In the genomic region with DNA sequence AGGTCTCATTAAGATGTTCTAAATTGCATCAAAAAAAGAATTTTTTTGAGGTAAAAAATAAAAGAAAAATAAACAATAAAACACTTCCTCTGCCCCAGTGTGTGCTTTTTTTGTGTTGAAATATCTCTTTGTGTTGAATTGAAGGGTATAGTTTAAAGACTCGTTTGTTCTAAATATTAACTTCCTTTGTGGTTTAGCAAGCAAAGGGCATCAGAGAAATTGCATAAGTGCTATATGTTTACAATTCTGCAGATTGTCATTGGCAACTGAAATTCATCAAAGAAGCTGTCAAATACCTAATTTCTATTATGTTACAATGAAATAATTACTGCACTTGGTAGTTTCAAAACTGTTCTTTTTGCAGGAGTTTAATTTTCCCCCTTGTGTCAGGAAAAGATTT, we compare ENCODE assay signal across 1 cellular context.
TF ChIP-seq lines count a peak whose summit lies in the region.

No MANE protein-coding gene starts in this region.

TF ChIP-seq in HepG2, 621 proteins besides CTCF, POLR2A, EP300 and RAD21 (continued from another document):
- TF ChIP-seq, protein P1, sequence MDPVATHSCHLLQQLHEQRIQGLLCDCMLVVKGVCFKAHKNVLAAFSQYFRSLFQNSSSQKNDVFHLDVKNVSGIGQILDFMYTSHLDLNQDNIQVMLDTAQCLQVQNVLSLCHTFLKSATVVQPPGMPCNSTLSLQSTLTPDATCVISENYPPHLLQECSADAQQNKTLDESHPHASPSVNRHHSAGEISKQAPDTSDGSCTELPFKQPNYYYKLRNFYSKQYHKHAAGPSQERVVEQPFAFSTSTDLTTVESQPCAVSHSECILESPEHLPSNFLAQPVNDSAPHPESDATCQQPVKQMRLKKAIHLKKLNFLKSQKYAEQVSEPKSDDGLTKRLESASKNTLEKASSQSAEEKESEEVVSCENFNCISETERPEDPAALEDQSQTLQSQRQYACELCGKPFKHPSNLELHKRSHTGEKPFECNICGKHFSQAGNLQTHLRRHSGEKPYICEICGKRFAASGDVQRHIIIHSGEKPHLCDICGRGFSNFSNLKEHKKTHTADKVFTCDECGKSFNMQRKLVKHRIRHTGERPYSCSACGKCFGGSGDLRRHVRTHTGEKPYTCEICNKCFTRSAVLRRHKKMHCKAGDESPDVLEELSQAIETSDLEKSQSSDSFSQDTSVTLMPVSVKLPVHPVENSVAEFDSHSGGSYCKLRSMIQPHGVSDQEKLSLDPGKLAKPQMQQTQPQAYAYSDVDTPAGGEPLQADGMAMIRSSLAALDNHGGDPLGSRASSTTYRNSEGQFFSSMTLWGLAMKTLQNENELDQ (CRISPR knock-in tag; IDR thresholded peaks at IDR 0.05; ENCODE audit: borderline replicate concordance), result no peak
- TF ChIP-seq ZNF256 (CRISPR knock-in tag; conservative IDR thresholded peaks at IDR 0.05), result no peak
- TF ChIP-seq, protein P2, sequence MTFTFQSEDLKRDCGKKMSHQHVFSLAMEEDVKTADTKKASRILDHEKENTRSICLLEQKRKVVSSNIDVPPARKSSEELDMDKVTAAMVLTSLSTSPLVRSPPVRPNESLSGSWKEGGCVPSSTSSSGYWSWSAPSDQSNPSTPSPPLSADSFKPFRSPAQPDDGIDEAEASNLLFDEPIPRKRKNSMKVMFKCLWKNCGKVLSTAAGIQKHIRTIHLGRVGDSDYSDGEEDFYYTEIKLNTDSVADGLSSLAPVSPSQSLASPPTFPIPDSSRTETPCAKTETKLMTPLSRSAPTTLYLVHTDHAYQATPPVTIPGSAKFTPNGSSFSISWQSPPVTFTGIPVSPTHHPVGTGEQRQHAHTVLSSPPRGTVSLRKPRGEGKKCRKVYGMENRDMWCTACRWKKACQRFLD (CRISPR knock-in tag; IDR thresholded peaks at IDR 0.05; ENCODE audit: borderline replicate concordance), result no peak
- no peak for TF ChIP-seq ZNF350 (CRISPR knock-in tag; IDR thresholded peaks at IDR 0.05; ENCODE audit: borderline replicate concordance, low read depth)
- TF ChIP-seq, protein P3, sequence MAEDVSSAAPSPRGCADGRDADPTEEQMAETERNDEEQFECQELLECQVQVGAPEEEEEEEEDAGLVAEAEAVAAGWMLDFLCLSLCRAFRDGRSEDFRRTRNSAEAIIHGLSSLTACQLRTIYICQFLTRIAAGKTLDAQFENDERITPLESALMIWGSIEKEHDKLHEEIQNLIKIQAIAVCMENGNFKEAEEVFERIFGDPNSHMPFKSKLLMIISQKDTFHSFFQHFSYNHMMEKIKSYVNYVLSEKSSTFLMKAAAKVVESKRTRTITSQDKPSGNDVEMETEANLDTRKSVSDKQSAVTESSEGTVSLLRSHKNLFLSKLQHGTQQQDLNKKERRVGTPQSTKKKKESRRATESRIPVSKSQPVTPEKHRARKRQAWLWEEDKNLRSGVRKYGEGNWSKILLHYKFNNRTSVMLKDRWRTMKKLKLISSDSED (CRISPR knock-in tag; IDR thresholded peaks at IDR 0.05), result no peak
- TF ChIP-seq, protein P4, sequence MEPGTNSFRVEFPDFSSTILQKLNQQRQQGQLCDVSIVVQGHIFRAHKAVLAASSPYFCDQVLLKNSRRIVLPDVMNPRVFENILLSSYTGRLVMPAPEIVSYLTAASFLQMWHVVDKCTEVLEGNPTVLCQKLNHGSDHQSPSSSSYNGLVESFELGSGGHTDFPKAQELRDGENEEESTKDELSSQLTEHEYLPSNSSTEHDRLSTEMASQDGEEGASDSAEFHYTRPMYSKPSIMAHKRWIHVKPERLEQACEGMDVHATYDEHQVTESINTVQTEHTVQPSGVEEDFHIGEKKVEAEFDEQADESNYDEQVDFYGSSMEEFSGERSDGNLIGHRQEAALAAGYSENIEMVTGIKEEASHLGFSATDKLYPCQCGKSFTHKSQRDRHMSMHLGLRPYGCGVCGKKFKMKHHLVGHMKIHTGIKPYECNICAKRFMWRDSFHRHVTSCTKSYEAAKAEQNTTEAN (CRISPR knock-in tag; conservative IDR thresholded peaks at IDR 0.05), result no peak
- no peak for TF ChIP-seq ZNF577 (CRISPR knock-in tag; IDR thresholded peaks at IDR 0.05; ENCODE audit: borderline replicate concordance, low read depth)
